Comparison of ENCODE assay signal across 21 cellular contexts in the genomic region with DNA sequence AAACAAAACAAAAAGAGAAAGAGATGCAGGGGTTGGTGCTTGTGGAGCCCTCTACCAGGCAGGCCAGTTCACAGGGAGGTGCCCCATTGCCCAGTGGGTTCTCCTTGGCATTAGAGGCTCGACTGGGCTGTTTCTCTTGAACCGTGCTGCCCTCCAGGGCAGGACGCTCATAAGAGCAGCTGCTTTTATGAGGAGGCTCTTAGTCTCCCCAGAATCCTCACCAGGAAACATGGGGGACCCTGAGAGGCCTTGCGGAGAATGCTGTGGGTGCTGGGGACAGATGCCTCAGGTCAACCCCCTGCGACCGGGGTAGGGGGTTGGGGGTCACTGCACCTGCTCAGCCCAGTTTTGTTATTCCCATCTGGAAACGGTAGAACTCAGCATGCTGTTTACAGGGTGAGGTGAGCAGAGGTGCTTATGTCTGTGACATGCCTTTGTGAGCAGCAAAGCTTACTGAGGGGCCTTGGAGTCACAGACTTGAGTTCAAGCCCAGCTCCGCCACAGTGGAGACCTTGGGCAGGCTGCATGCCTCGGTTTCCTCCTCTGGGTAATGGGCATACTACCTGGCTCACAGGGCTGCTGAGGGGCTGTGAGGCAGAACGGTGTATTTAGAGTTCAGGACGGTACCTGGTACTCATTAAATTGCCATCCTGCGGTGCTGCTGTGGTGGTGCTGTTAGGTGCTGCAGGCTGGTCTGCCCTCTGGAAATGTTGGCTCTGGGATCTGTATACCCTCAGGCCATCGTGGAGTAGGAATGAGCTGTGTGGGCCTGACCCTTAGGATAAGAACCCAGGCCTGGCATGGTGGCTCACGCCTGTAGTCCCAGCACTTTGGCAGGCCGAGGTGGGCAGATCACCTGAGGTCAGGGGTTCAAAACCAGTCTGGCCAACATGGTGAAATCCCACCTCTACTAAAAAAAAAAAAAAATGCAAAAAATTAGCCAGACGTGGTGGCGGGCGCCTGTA. TPM values are rescaled to one million over a fixed set of nuclear protein-coding genes. Genes with fewer than 3 reads are reported as not detected.
DNase-seq lines count a peak whose midpoint lies in the region; ATAC-seq and TF ChIP-seq lines count a peak whose summit lies in the region.
"Had no signal": no experiment of that assay in that cellular context is flagged by ENCODE, and none has a peak within 500 bp of the region (broad histone marks: within the 10 kb centered on the region; RNA-seq: fewer than 3 reads in every experiment).

No MANE protein-coding gene starts in this region.

- H4K8ac ChIP-seq in neuronal stem cell (ENCODE audit: low read depth, low read length), result no peak overlapping the region

- peaks cover 13% of the 10 kb centered on the region for H3K79me1 ChIP-seq in neuronal stem cell (ENCODE audit: low read depth, low read length)

- H3K4me1 ChIP-seq in BLaER1 treated with 17β-estradiol and CSF1 and Interleukin-3, amounts not matched to agents 10 nM and 100 nM, result peaks cover 75 to 91% (median 84%) of the 10 kb centered on the region in 10 experiments
- H3K4me1 ChIP-seq in CD8-positive, alpha-beta T cell (ENCODE audit: insufficient read depth, low read length), result peaks cover 66% of the 10 kb centered on the region
- H3K4me1 ChIP-seq in colonic mucosa (peaks cover 30% of the 10 kb centered on the region), neuronal stem cell (ENCODE audit: control insufficient read depth in 2 of 2, insufficient read depth in 1 of 2, low read depth in 1 of 2, low read length in 2 of 2) (peaks cover 0 to 20% of the 10 kb centered on the region in 2 donors), uterus (peaks cover 0 to 16% of the 10 kb centered on the region in 2 donors)

- DNase-seq in CD8-positive, alpha-beta T cell, result no peak
- DNase-seq in colonic mucosa (no peak), neuronal stem cell (ENCODE audit: low spot score) (no peak), NCI-H524 treated with DMSO at 0.1 percent for 48 hours (lab: John Stamatoyannopoulos, UW) (no peak), uterus (no peak), iPS-NIHi11 (ENCODE audit: low spot score) (no peak)
- DNase-seq: activated CD4-positive, alpha-beta T cell treated with anti-CD3 and anti-CD28 coated beads for 1 hour; GDM1; glutamatergic neuron; left lung; NCI-H1417 treated with DMSO at 0.1 percent for 48 hours; NCI-H774; PC-3; stimulated activated CD4-positive, alpha-beta T cell treated with anti-CD3 and anti-CD28 coated beads, Interleukin-15, amount 100 ng/mL, for 24 hours; T1000; thyroid gland had no signal

- H2AK5ac ChIP-seq in neuronal stem cell (ENCODE audit: low read depth, low read length), result no peak overlapping the region

- peaks cover 0 to 42% (median 22%) of the 10 kb centered on the region in 11 experiments; a peak in 14 of 22 replicates for H3K36me3 ChIP-seq in BLaER1 treated with 17β-estradiol and CSF1 and Interleukin-3, amounts not matched to agents 10 nM and 100 nM
- H3K36me3 ChIP-seq in CD8-positive, alpha-beta T cell (ENCODE audit: insufficient read depth, low read length), result no peaks in the 10 kb centered on the region
- no peaks in the 10 kb centered on the region for H3K36me3 ChIP-seq in colonic mucosa
- no peaks in the 10 kb centered on the region for H3K36me3 ChIP-seq in neuronal stem cell (replicated peaks in 1 of 2; ENCODE audit: control insufficient read depth in 2 of 2, insufficient read depth in 2 of 2, low read length in 2 of 2)
- no peaks in the 10 kb centered on the region for H3K36me3 ChIP-seq in uterus
- H3K36me3 ChIP-seq: ascending aorta, left lung, right atrium auricular region, thyroid gland had no signal

- peak overlapping the region; percentile 72 to 100 (median 99) for H3K27ac ChIP-seq in BLaER1 treated with 17β-estradiol and CSF1 and Interleukin-3, amounts not matched to agents 10 nM and 100 nM
- no peak overlapping the region for H3K27ac ChIP-seq in CD8-positive, alpha-beta T cell (ENCODE audit: low read depth, low read length)
- H3K27ac ChIP-seq in colonic mucosa, result peak overlapping the region; percentile 87
- no peak overlapping the region for H3K27ac ChIP-seq in neuronal stem cell (replicated peaks; ENCODE audit: low read length)
- H3K27ac ChIP-seq in uterus, result no peak overlapping the region
- H3K27ac ChIP-seq: right atrium auricular region had no signal

- H3K9ac ChIP-seq in BLaER1 treated with 17β-estradiol and CSF1 and Interleukin-3, amounts not matched to agents 10 nM and 100 nM, result peak overlapping the region; percentile 40 to 99 (median 99); a peak in 21 of 22 replicates
- H3K9ac ChIP-seq in colonic mucosa (ENCODE audit: low read depth in 2 of 2, low read length in 2 of 2), result peak overlapping the region; percentile 45 to 65
- no peak overlapping the region for H3K9ac ChIP-seq in neuronal stem cell (ENCODE audit: low read depth, low read length, poor library complexity)

- H2BK5ac ChIP-seq in neuronal stem cell (ENCODE audit: low read length), result no peak overlapping the region

- no peak overlapping the region for H2BK12ac ChIP-seq in neuronal stem cell (ENCODE audit: low read length)

- intact Hi-C loops in CD8-positive, alpha-beta T cell (cut with DNase I, micrococcal nuclease), result loop anchor here in 1 of 2 experiments (2.0 kb wide), 1 partner anchor 27 kb away; no protein-coding TSS in a partner anchor
- intact Hi-C loops in colonic mucosa (cut with DNase I), result no loop called here
- intact Hi-C loops in uterus (cut with DNase I; ENCODE audit: low total_unique reads), result no loop called here

- peak overlapping the region; percentile 17 for H3K23ac ChIP-seq in neuronal stem cell (ENCODE audit: low read depth, low read length, poor library complexity)

- H3K14ac ChIP-seq in neuronal stem cell (ENCODE audit: low read length), result no peak overlapping the region

- CTCF ChIA-PET in CD8-positive, alpha-beta T cell (lab: Charles Lee), result interaction anchor here (1.0 to 4.1 kb wide), 4 partner anchors 8 to 71 kb away, joined by 4 to 28 read pairs (median 7); no protein-coding TSS in a partner anchor

- H2BK120ac ChIP-seq in neuronal stem cell (ENCODE audit: low read depth, low read length), result no peak overlapping the region

- no peaks in the 10 kb centered on the region for H3K27me3 ChIP-seq in BLaER1 treated with 17β-estradiol and CSF1 and Interleukin-3, amounts not matched to agents 10 nM and 100 nM
- no peaks in the 10 kb centered on the region for H3K27me3 ChIP-seq in CD8-positive, alpha-beta T cell (ENCODE audit: insufficient read depth, low read length)
- no peaks in the 10 kb centered on the region for H3K27me3 ChIP-seq in colonic mucosa
- H3K27me3 ChIP-seq in neuronal stem cell (ENCODE audit: control insufficient read depth in 3 of 3, insufficient read depth in 3 of 3, low read depth in 1 of 3, low read length in 3 of 3), result no peaks in the 10 kb centered on the region
- H3K27me3 ChIP-seq in uterus, result no peaks in the 10 kb centered on the region
- H3K27me3 ChIP-seq: ascending aorta, left lung, right atrium auricular region, thyroid gland had no signal

- H3K4me2 ChIP-seq in BLaER1 treated with 17β-estradiol and CSF1 and Interleukin-3, amounts not matched to agents 10 nM and 100 nM, result peak overlapping the region; percentile 87 to 99 (median 95)
- no peak overlapping the region for H3K4me2 ChIP-seq in neuronal stem cell (ENCODE audit: insufficient read depth, low read length, poor library complexity, severe bottlenecking)

- H3K18ac ChIP-seq in neuronal stem cell (ENCODE audit: low read length), result no peak overlapping the region

- H4K20me1 ChIP-seq in BLaER1 treated with 17β-estradiol and CSF1 and Interleukin-3, amounts not matched to agents 10 nM and 100 nM, result peaks cover 62 to 93% (median 80%) of the 10 kb centered on the region in 11 experiments

- H3K4me3 ChIP-seq in BLaER1 treated with 17β-estradiol and CSF1 and Interleukin-3, amounts not matched to agents 10 nM and 100 nM, result peak overlapping the region in 5 of 10 experiments; percentile 0 to 94 (median 31); a peak in 9 of 20 replicates
- H3K4me3 ChIP-seq in CD8-positive, alpha-beta T cell (ENCODE audit: low read depth, low read length), result no peak overlapping the region
- no peak overlapping the region for H3K4me3 ChIP-seq in colonic mucosa
- H3K4me3 ChIP-seq in neuronal stem cell (ENCODE audit: low read length in 2 of 2), result peak overlapping the region in 1 of 2 donors; percentile 43
- no peak overlapping the region for H3K4me3 ChIP-seq in uterus
- H3K4me3 ChIP-seq: ascending aorta, right atrium auricular region, thyroid gland had no signal

- H3K4me3 Mint-ChIP-seq in CD8-positive, alpha-beta T cell, result no peak overlapping the region

- H3K9me3 ChIP-seq in BLaER1 treated with 17β-estradiol and CSF1 and Interleukin-3, amounts not matched to agents 10 nM and 100 nM (replicated peaks in 1 of 11), result no peaks in the 10 kb centered on the region
- no peaks in the 10 kb centered on the region for H3K9me3 ChIP-seq in CD8-positive, alpha-beta T cell (ENCODE audit: low read length)
- H3K9me3 ChIP-seq in colonic mucosa (no peaks in the 10 kb centered on the region), neuronal stem cell (replicated peaks in 1 of 2; ENCODE audit: control insufficient read depth in 2 of 2, insufficient read depth in 1 of 2, low read depth in 1 of 2, low read length in 2 of 2) (peaks cover 0 to 2% of the 10 kb centered on the region in 2 donors), uterus (no peaks in the 10 kb centered on the region)
- H3K9me3 ChIP-seq: ascending aorta, left lung, right atrium auricular region, thyroid gland had no signal

- H3K4ac ChIP-seq in neuronal stem cell (ENCODE audit: low read length), result no peak overlapping the region

- no peaks in the 10 kb centered on the region for H3K27me3 Mint-ChIP-seq in CD8-positive, alpha-beta T cell (ENCODE audit: low read depth)
- H3K27me3 Mint-ChIP-seq: central memory CD8-positive, alpha-beta T cell had no signal

- no peak overlapping the region for H2BK15ac ChIP-seq in neuronal stem cell (ENCODE audit: low read length)

- no peak for ATAC-seq in CD8-positive, alpha-beta T cell
- ATAC-seq in HG02884 (IDR thresholded peaks at IDR 0.05; ENCODE audit: unreplicated experiment), result no peak
- ATAC-seq: left lung, PC-3 had no signal

- H3K4me1 Mint-ChIP-seq in CD8-positive, alpha-beta T cell (ENCODE audit: low read depth), result peaks cover 84% of the 10 kb centered on the region

- no peak for TF ChIP-seq CTCF in CD8-positive, alpha-beta T cell (IDR thresholded peaks at IDR 0.05)
- TF ChIP-seq CTCF in colonic mucosa (IDR thresholded peaks at IDR 0.05) (no peak), uterus (IDR thresholded peaks at IDR 0.05) (no peak)

- H2AFZ ChIP-seq in neuronal stem cell (ENCODE audit: low read length), result no peak overlapping the region

- peak overlapping the region; percentile 60 for H3K27ac Mint-ChIP-seq in CD8-positive, alpha-beta T cell

- no peaks in the 10 kb centered on the region for H3K9me3 Mint-ChIP-seq in CD8-positive, alpha-beta T cell
- H3K9me3 Mint-ChIP-seq: central memory CD8-positive, alpha-beta T cell had no signal

- POLR2A ChIA-PET in CD8-positive, alpha-beta T cell (lab: Charles Lee), result interaction anchor here (1.2 to 2.6 kb wide), 3 partner anchors 12 to 71 kb away, joined by 4 to 6 read pairs (median 4); no protein-coding TSS in a partner anchor

- H4K91ac ChIP-seq in neuronal stem cell (ENCODE audit: low read depth, low read length, poor library complexity), result no peak overlapping the region

- WGBS in neuronal stem cell (ENCODE audit: extremely low coverage in 2 of 2, insufficient read length in 2 of 2, insufficient replicate concordance in 1 of 2), 2 donors, result no CpG with 5 or more reads among the region's 18 CpGs

- H3K36me3 Mint-ChIP-seq in CD8-positive, alpha-beta T cell, result no peaks in the 10 kb centered on the region

- TF ChIP-seq POLR2A in uterus (IDR thresholded peaks at IDR 0.05), result no peak

RNA-seq across cellular contexts. Expression of a gene that starts 5.7 kb away (rescaled TPM):
- total RNA-seq in CD8-positive, alpha-beta T cell, result 10 to 100 TPM; 29.2 to 30.9 TPM
- total RNA-seq in colonic mucosa, result 10 to 100 TPM; 43.2 to 46.6 TPM
- polyA plus RNA-seq in neuronal stem cell (2013, experiment 1 of 2), result 33.1 TPM
- 33.3 TPM for polyA plus RNA-seq in neuronal stem cell (2013, experiment 2 of 2)
- total RNA-seq in uterus, result 10 to 100 TPM; 16.9 to 61.2 (median 28.1) TPM

Comparison
In these comparisons a context has a peak if more than half of its experiments do, and no peak if none do; other contexts are left out.
1. H3K27ac ChIP-seq: peak in BLaER1 treated with 17β-estradiol and CSF1 and Interleukin-3, amounts not matched to agents 10 nM and 100 nM (11 of 11) and colonic mucosa (single experiment); none in CD8-positive, alpha-beta T cell (single experiment), neuronal stem cell (single experiment) and uterus (0 of 2).